In genomic region chr5:33439905-33440481, GRCh38 we compare ENCODE assay signal across 8 cellular contexts. TPM values are rescaled to one million over a fixed set of nuclear protein-coding genes. Genes with fewer than 3 reads are reported as not detected.
DNase-seq lines count a peak whose midpoint lies in the region; ATAC-seq and TF ChIP-seq lines count a peak whose summit lies in the region.

No MANE protein-coding gene starts in this region.

- TF ChIP-seq CTCF in KMS-11 (conservative IDR thresholded peaks at IDR 0.05; ENCODE audit: low read depth, low read length) (no peak), coronary artery (IDR thresholded peaks at IDR 0.05) (no peak)

- H3K4me1 Mint-ChIP-seq in CD4-positive, CD25-positive, alpha-beta regulatory T cell: peaks cover 8 to 37% (median 22%) of the 10 kb centered on the region in 4 donors
- H3K4me1 Mint-ChIP-seq in activated naive CD8-positive, alpha-beta T cell treated with anti-CD3 and anti-CD28 coated beads, Interleukin-2, amount 50 U/mL, for 24 hours: peaks cover 28% of the 10 kb centered on the region

- peaks cover 58% of the 10 kb centered on the region for H3K79me2 ChIP-seq in KMS-11 (ENCODE audit: insufficient read depth, low read depth)

- H3K27me3 Mint-ChIP-seq in CD4-positive, CD25-positive, alpha-beta regulatory T cell: no peaks in the 10 kb centered on the region
- no peaks in the 10 kb centered on the region for H3K27me3 Mint-ChIP-seq in activated naive CD8-positive, alpha-beta T cell treated with anti-CD3 and anti-CD28 coated beads, Interleukin-2, amount 50 U/mL, for 24 hours

- ATAC-seq in CD4-positive, CD25-positive, alpha-beta regulatory T cell (ENCODE audit: low read depth in 2 of 2): no peak
- no peak for ATAC-seq in GM19328 (IDR thresholded peaks at IDR 0.05; ENCODE audit: unreplicated experiment)
- no peak for ATAC-seq in activated naive CD8-positive, alpha-beta T cell treated with anti-CD3 and anti-CD28 coated beads, Interleukin-2, amount 50 U/mL, for 24 hours
- no peak for ATAC-seq in GM18858 (IDR thresholded peaks at IDR 0.05; ENCODE audit: unreplicated experiment)

- peaks cover 38% of the 10 kb centered on the region for H3K4me1 ChIP-seq in CD4-positive, CD25-positive, alpha-beta regulatory T cell (ENCODE audit: control insufficient read depth, insufficient read depth, low read length, poor library complexity, severe bottlenecking)
- H3K4me1 ChIP-seq in KMS-11 (ENCODE audit: low read depth, poor library complexity, severe bottlenecking) (peaks cover 41% of the 10 kb centered on the region), neuron (ENCODE audit: insufficient read depth, low read length) (peaks cover 20% of the 10 kb centered on the region)

- peak overlapping the region; percentile 86 for H3K27ac ChIP-seq in CD4-positive, CD25-positive, alpha-beta regulatory T cell (ENCODE audit: insufficient read depth, low read length, poor library complexity, severe bottlenecking)
- H3K27ac ChIP-seq in KMS-11 (peak overlapping the region; percentile 81), coronary artery (peak overlapping the region; percentile 89)

- no peak for DNase-seq in CD4-positive, CD25-positive, alpha-beta regulatory T cell
- DNase-seq in coronary artery (ENCODE audit: low spot score) (no peak), epidermal melanocyte (ENCODE audit: insufficient read length, low spot score) (no peak)
- no peak for DNase-seq in activated naive CD8-positive, alpha-beta T cell treated with anti-CD3 and anti-CD28 coated beads, Interleukin-2, amount 50 U/mL, for 24 hours

- H3K4me3 Mint-ChIP-seq in CD4-positive, CD25-positive, alpha-beta regulatory T cell: no peak overlapping the region
- no peak overlapping the region for H3K4me3 Mint-ChIP-seq in activated naive CD8-positive, alpha-beta T cell treated with anti-CD3 and anti-CD28 coated beads, Interleukin-2, amount 50 U/mL, for 24 hours

- H3K9me3 Mint-ChIP-seq in CD4-positive, CD25-positive, alpha-beta regulatory T cell: no peaks in the 10 kb centered on the region
- no peaks in the 10 kb centered on the region for H3K9me3 Mint-ChIP-seq in activated naive CD8-positive, alpha-beta T cell treated with anti-CD3 and anti-CD28 coated beads, Interleukin-2, amount 50 U/mL, for 24 hours

- no peaks in the 10 kb centered on the region for H3K9me3 ChIP-seq in CD4-positive, CD25-positive, alpha-beta regulatory T cell (ENCODE audit: control insufficient read depth in 2 of 2, low read length in 2 of 2)
- H3K9me3 ChIP-seq in neuron (ENCODE audit: low read length): no peaks in the 10 kb centered on the region

- H3K27ac Mint-ChIP-seq in CD4-positive, CD25-positive, alpha-beta regulatory T cell: no peak overlapping the region
- no peak overlapping the region for H3K27ac Mint-ChIP-seq in activated naive CD8-positive, alpha-beta T cell treated with anti-CD3 and anti-CD28 coated beads, Interleukin-2, amount 50 U/mL, for 24 hours

- H2AFZ ChIP-seq in KMS-11 (ENCODE audit: low read depth): peak overlapping the region; percentile 72
- H2AFZ ChIP-seq in neuron (ENCODE audit: low read depth, low read length): peak overlapping the region; percentile 91

- H3K4me2 ChIP-seq in KMS-11: peak overlapping the region; percentile 49

- H3K4me3 ChIP-seq in CD4-positive, CD25-positive, alpha-beta regulatory T cell (ENCODE audit: low read depth, low read length): peak overlapping the region; percentile 98
- H3K4me3 ChIP-seq in KMS-11 (IDR thresholded peaks at IDR 0.05; ENCODE audit: insufficient read depth, low read depth, low read length): no peak overlapping the region
- H3K4me3 ChIP-seq in coronary artery: peak overlapping the region; percentile 78
- H3K4me3 ChIP-seq in neuron (ENCODE audit: low read length): peak overlapping the region; percentile 93

- peaks cover 7% of the 10 kb centered on the region for H3K36me3 ChIP-seq in CD4-positive, CD25-positive, alpha-beta regulatory T cell (ENCODE audit: control insufficient read depth, insufficient read depth, low read length)
- H3K36me3 ChIP-seq in KMS-11 (ENCODE audit: insufficient read depth) (0 out of 2 replicates have a peak, but pooled peaks cover under 1% of the 10 kb centered on the region), neuron (ENCODE audit: insufficient read depth, low read length) (peaks cover 3% of the 10 kb centered on the region)

- peak overlapping the region; percentile 63 for H3K9ac ChIP-seq in KMS-11

- no peaks in the 10 kb centered on the region for H4K20me1 ChIP-seq in KMS-11 (ENCODE audit: insufficient read depth)

- no peaks in the 10 kb centered on the region for H3K27me3 ChIP-seq in CD4-positive, CD25-positive, alpha-beta regulatory T cell (ENCODE audit: control insufficient read depth, insufficient read depth, low read length)
- no peaks in the 10 kb centered on the region for H3K27me3 ChIP-seq in KMS-11 (ENCODE audit: insufficient read depth, low read depth)
- no peaks in the 10 kb centered on the region for H3K27me3 ChIP-seq in neuron (ENCODE audit: insufficient read depth, low read length)

- no peaks in the 10 kb centered on the region for H3K36me3 Mint-ChIP-seq in CD4-positive, CD25-positive, alpha-beta regulatory T cell
- peaks cover 15% of the 10 kb centered on the region for H3K36me3 Mint-ChIP-seq in activated naive CD8-positive, alpha-beta T cell treated with anti-CD3 and anti-CD28 coated beads, Interleukin-2, amount 50 U/mL, for 24 hours (ENCODE audit: low read depth)

RNA-seq across cellular contexts. Expression of gene TARS1, which starts 0.8 kb away (rescaled TPM):
- 46.7 TPM for total RNA-seq in CD4-positive, CD25-positive, alpha-beta regulatory T cell
- polyA plus RNA-seq in CD4-positive, CD25-positive, alpha-beta regulatory T cell: 10 to 100 TPM; 54.6 to 71.3 (median 63.5) TPM
